1 cellular context compared by ENCODE assay signal in genomic region chr20:24990810-24991252, GRCh38.
TF ChIP-seq lines count a peak whose summit lies in the region.

No MANE protein-coding gene starts in this region.

TF ChIP-seq in HepG2, 621 proteins besides CTCF, POLR2A, EP300 and RAD21 (continued from another document):
- TF ChIP-seq, protein P1, sequence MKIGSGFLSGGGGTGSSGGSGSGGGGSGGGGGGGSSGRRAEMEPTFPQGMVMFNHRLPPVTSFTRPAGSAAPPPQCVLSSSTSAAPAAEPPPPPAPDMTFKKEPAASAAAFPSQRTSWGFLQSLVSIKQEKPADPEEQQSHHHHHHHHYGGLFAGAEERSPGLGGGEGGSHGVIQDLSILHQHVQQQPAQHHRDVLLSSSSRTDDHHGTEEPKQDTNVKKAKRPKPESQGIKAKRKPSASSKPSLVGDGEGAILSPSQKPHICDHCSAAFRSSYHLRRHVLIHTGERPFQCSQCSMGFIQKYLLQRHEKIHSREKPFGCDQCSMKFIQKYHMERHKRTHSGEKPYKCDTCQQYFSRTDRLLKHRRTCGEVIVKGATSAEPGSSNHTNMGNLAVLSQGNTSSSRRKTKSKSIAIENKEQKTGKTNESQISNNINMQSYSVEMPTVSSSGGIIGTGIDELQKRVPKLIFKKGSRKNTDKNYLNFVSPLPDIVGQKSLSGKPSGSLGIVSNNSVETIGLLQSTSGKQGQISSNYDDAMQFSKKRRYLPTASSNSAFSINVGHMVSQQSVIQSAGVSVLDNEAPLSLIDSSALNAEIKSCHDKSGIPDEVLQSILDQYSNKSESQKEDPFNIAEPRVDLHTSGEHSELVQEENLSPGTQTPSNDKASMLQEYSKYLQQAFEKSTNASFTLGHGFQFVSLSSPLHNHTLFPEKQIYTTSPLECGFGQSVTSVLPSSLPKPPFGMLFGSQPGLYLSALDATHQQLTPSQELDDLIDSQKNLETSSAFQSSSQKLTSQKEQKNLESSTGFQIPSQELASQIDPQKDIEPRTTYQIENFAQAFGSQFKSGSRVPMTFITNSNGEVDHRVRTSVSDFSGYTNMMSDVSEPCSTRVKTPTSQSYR (CRISPR knock-in tag; IDR thresholded peaks at IDR 0.05; ENCODE audit: borderline replicate concordance): no peak
- TF ChIP-seq ZKSCAN8 (CRISPR knock-in tag; IDR thresholded peaks at IDR 0.05; ENCODE audit: borderline replicate concordance) (no peak), MAZ (IDR thresholded peaks at IDR 0.05; ENCODE audit: borderline replicate concordance, low read depth, low read length) (no peak), MAZ (CRISPR knock-in tag; IDR thresholded peaks at IDR 0.05; ENCODE audit: low read depth) (no peak), HOXA3 (CRISPR knock-in tag; IDR thresholded peaks at IDR 0.05) (no peak), GABPA (IDR thresholded peaks at IDR 0.05; ENCODE audit: low read depth, low read length) (no peak), GABPA (CRISPR knock-in tag; IDR thresholded peaks at IDR 0.05; ENCODE audit: low read depth) (no peak), FOXP1 (IDR thresholded peaks at IDR 0.05) (0 out of 2 replicates have a peak, but pooled peaks have one; percentile 30), FOXP1 (CRISPR knock-in tag; IDR thresholded peaks at IDR 0.05) (peak; percentile 82), ZNF703 (CRISPR knock-in tag; IDR thresholded peaks at IDR 0.05; ENCODE audit: borderline replicate concordance) (no peak), FOXA1 (IDR thresholded peaks at IDR 0.05) (no peak), FOXA1 (CRISPR knock-in tag; IDR thresholded peaks at IDR 0.05) (no peak), ZNF292 (CRISPR knock-in tag; IDR thresholded peaks at IDR 0.05; ENCODE audit: borderline replicate concordance, low read depth) (0 out of 2 replicates have a peak, but pooled peaks have one; percentile 52), SIX1 (CRISPR knock-in tag; IDR thresholded peaks at IDR 0.05; ENCODE audit: borderline replicate concordance) (no peak), ZNF160 (CRISPR knock-in tag; IDR thresholded peaks at IDR 0.05) (no peak), SOX6 (IDR thresholded peaks at IDR 0.05) (no peak), SOX6 (CRISPR knock-in tag; IDR thresholded peaks at IDR 0.05) (peak; percentile 42; the same call in 1 of the 2 replicates), HIC2 (CRISPR knock-in tag; IDR thresholded peaks at IDR 0.05; ENCODE audit: low read depth) (no peak), HOXA7 (CRISPR knock-in tag; IDR thresholded peaks at IDR 0.05) (no peak), MNT (IDR thresholded peaks at IDR 0.05) (no peak), TCF12 (IDR thresholded peaks at IDR 0.05) (no peak), TCF12 (CRISPR knock-in tag; IDR thresholded peaks at IDR 0.05) (no peak), KDM1A (CRISPR knock-in tag; IDR thresholded peaks at IDR 0.05) (no peak), ZNF33A (CRISPR knock-in tag; IDR thresholded peaks at IDR 0.05; ENCODE audit: borderline replicate concordance) (0 out of 2 replicates have a peak, but pooled peaks have one; percentile 34), HNRNPUL1 (IDR thresholded peaks at IDR 0.05; ENCODE audit: low read depth, low read length) (no peak), ZNF619 (CRISPR knock-in tag; IDR thresholded peaks at IDR 0.05) (no peak), ZFYVE20 (CRISPR knock-in tag; IDR thresholded peaks at IDR 0.05; ENCODE audit: borderline replicate concordance, low read depth) (no peak), ZNF589 (CRISPR knock-in tag; conservative IDR thresholded peaks at IDR 0.05) (no peak), ZNF496 (CRISPR knock-in tag; IDR thresholded peaks at IDR 0.05; ENCODE audit: insufficient replicate concordance) (no peak), KLF9 (CRISPR knock-in tag; IDR thresholded peaks at IDR 0.05; ENCODE audit: low read depth) (no peak), TEAD3 (CRISPR knock-in tag; optimal IDR thresholded peaks at IDR 0.05; ENCODE audit: borderline replicate concordance) (no peak), HMG20A (CRISPR knock-in tag; IDR thresholded peaks at IDR 0.05; ENCODE audit: borderline replicate concordance) (no peak), RBAK (CRISPR knock-in tag; IDR thresholded peaks at IDR 0.05) (no peak), DNMT1 (CRISPR knock-in tag; IDR thresholded peaks at IDR 0.05) (no peak), SALL1 (CRISPR knock-in tag; IDR thresholded peaks at IDR 0.05) (no peak), SP2 (CRISPR knock-in tag; IDR thresholded peaks at IDR 0.05) (no peak), JUND (CRISPR knock-in tag; IDR thresholded peaks at IDR 0.05) (no peak), NFATC3 (CRISPR knock-in tag; IDR thresholded peaks at IDR 0.05) (no peak), TAF1 (CRISPR knock-in tag; IDR thresholded peaks at IDR 0.05) (no peak), SIX4 (CRISPR knock-in tag; IDR thresholded peaks at IDR 0.05) (no peak), DRAP1 (CRISPR knock-in tag; IDR thresholded peaks at IDR 0.05) (no peak)
- TF ChIP-seq, protein P2, sequence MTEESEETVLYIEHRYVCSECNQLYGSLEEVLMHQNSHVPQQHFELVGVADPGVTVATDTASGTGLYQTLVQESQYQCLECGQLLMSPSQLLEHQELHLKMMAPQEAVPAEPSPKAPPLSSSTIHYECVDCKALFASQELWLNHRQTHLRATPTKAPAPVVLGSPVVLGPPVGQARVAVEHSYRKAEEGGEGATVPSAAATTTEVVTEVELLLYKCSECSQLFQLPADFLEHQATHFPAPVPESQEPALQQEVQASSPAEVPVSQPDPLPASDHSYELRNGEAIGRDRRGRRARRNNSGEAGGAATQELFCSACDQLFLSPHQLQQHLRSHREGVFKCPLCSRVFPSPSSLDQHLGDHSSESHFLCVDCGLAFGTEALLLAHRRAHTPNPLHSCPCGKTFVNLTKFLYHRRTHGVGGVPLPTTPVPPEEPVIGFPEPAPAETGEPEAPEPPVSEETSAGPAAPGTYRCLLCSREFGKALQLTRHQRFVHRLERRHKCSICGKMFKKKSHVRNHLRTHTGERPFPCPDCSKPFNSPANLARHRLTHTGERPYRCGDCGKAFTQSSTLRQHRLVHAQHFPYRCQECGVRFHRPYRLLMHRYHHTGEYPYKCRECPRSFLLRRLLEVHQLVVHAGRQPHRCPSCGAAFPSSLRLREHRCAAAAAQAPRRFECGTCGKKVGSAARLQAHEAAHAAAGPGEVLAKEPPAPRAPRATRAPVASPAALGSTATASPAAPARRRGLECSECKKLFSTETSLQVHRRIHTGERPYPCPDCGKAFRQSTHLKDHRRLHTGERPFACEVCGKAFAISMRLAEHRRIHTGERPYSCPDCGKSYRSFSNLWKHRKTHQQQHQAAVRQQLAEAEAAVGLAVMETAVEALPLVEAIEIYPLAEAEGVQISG (CRISPR knock-in tag; IDR thresholded peaks at IDR 0.05): no peak
- TF ChIP-seq, protein P3, sequence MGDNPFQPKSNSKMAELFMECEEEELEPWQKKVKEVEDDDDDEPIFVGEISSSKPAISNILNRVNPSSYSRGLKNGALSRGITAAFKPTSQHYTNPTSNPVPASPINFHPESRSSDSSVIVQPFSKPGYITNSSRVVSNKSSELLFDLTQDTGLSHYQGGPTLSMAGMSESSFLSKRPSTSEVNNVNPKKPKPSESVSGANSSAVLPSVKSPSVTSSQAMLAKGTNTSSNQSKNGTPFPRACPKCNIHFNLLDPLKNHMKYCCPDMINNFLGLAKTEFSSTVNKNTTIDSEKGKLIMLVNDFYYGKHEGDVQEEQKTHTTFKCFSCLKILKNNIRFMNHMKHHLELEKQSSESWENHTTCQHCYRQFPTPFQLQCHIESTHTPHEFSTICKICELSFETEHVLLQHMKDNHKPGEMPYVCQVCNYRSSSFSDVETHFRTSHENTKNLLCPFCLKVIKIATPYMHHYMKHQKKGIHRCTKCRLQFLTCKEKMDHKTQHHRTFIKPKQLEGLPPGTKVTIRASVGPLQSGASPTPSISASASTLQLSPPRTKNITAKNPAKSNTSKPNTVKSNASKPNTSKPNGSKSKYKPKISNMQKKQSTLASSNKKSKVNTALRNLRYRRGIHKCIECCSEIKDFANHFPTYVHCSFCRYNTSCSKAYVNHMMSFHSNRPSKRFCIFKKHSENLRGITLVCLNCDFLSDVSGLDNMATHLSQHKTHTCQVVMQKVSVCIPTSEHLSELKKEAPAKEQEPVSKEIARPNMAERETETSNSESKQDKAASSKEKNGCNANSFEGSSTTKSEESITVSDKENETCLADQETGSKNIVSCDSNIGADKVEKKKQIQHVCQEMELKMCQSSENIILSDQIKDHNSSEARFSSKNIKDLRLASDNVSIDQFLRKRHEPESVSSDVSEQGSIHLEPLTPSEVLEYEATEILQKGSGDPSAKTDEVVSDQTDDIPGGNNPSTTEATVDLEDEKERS (CRISPR knock-in tag; IDR thresholded peaks at IDR 0.05): 0 out of 2 replicates have a peak, but pooled peaks have one; percentile 38
- TF ChIP-seq, protein P4, sequence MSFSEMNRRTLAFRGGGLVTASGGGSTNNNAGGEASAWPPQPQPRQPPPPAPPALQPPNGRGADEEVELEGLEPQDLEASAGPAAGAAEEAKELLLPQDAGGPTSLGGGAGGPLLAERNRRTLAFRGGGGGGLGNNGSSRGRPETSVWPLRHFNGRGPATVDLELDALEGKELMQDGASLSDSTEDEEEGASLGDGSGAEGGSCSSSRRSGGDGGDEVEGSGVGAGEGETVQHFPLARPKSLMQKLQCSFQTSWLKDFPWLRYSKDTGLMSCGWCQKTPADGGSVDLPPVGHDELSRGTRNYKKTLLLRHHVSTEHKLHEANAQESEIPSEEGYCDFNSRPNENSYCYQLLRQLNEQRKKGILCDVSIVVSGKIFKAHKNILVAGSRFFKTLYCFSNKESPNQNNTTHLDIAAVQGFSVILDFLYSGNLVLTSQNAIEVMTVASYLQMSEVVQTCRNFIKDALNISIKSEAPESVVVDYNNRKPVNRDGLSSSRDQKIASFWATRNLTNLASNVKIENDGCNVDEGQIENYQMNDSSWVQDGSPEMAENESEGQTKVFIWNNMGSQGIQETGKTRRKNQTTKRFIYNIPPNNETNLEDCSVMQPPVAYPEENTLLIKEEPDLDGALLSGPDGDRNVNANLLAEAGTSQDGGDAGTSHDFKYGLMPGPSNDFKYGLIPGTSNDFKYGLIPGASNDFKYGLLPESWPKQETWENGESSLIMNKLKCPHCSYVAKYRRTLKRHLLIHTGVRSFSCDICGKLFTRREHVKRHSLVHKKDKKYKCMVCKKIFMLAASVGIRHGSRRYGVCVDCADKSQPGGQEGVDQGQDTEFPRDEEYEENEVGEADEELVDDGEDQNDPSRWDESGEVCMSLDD (CRISPR knock-in tag; IDR thresholded peaks at IDR 0.05; ENCODE audit: borderline replicate concordance): no peak
- TF ChIP-seq, protein P5, sequence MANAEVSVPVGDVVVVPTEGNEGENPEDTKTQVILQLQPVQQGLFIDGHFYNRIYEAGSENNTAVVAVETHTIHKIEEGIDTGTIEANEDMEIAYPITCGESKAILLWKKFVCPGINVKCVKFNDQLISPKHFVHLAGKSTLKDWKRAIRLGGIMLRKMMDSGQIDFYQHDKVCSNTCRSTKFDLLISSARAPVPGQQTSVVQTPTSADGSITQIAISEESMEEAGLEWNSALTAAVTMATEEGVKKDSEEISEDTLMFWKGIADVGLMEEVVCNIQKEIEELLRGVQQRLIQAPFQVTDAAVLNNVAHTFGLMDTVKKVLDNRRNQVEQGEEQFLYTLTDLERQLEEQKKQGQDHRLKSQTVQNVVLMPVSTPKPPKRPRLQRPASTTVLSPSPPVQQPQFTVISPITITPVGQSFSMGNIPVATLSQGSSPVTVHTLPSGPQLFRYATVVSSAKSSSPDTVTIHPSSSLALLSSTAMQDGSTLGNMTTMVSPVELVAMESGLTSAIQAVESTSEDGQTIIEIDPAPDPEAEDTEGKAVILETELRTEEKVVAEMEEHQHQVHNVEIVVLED (CRISPR knock-in tag; IDR thresholded peaks at IDR 0.05; ENCODE audit: borderline replicate concordance): no peak
- TF ChIP-seq, protein P6, sequence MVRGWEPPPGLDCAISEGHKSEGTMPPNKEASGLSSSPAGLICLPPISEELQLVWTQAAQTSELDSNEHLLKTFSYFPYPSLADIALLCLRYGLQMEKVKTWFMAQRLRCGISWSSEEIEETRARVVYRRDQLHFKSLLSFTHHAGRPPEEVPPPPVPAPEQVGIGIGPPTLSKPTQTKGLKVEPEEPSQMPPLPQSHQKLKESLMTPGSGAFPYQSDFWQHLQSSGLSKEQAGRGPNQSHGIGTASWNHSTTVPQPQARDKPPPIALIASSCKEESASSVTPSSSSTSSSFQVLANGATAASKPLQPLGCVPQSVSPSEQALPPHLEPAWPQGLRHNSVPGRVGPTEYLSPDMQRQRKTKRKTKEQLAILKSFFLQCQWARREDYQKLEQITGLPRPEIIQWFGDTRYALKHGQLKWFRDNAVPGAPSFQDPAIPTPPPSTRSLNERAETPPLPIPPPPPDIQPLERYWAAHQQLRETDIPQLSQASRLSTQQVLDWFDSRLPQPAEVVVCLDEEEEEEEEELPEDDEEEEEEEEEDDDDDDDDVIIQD (CRISPR knock-in tag; IDR thresholded peaks at IDR 0.05; ENCODE audit: low read depth): no peak
- TF ChIP-seq, protein P7, sequence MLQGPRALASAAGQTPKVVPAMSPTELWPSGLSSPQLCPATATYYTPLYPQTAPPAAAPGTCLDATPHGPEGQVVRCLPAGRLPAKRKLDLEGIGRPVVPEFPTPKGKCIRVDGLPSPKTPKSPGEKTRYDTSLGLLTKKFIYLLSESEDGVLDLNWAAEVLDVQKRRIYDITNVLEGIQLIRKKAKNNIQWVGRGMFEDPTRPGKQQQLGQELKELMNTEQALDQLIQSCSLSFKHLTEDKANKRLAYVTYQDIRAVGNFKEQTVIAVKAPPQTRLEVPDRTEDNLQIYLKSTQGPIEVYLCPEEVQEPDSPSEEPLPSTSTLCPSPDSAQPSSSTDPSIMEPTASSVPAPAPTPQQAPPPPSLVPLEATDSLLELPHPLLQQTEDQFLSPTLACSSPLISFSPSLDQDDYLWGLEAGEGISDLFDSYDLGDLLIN (CRISPR knock-in tag; IDR thresholded peaks at IDR 0.05; ENCODE audit: borderline replicate concordance): no peak
